2 cellular contexts compared by ENCODE assay signal in the genomic region with DNA sequence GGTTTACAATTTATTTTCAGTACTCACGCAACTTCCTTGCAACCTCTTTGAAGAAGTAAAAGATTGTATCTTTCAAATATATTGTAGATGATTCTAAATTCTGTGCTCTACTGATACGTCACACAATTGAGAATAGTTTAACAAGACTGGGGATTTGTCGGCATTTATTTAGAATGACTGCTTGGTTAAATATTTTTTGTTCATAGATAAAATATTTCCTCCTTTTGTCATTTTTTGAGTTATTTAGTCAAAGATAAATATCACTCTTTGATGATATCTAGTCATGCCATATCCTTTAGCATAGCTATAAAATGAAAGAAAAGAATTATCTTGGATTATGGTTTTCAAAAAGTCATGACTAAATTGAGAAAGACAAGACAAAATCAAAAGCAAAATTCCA.
A peak's percentile ranks its signal among the peaks of the same experiment; 100 is the strongest.
TF ChIP-seq lines count a peak whose summit lies in the region.

No MANE protein-coding gene starts in this region.

TF ChIP-seq in SK-N-SH, 30 proteins besides CTCF, POLR2A, EP300 and RAD21 (continued from another document):
- TF ChIP-seq, protein P1, sequence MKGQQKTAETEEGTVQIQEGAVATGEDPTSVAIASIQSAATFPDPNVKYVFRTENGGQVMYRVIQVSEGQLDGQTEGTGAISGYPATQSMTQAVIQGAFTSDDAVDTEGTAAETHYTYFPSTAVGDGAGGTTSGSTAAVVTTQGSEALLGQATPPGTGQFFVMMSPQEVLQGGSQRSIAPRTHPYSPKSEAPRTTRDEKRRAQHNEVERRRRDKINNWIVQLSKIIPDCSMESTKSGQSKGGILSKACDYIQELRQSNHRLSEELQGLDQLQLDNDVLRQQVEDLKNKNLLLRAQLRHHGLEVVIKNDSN (IDR thresholded peaks at IDR 0.05; ENCODE audit: borderline replicate concordance, low read depth), result no peak
- no peak for TF ChIP-seq CHD2 (IDR thresholded peaks at IDR 0.05; ENCODE audit: low read length, partially characterized antibody)
- no peak; the same call in 1 of the 2 replicates for TF ChIP-seq FOXM1 (IDR thresholded peaks at IDR 0.05; ENCODE audit: low read depth)
- no peak for TF ChIP-seq TAF1 (IDR thresholded peaks at IDR 0.05; ENCODE audit: borderline replicate concordance, low read depth, low read length)
- no peak for TF ChIP-seq NRF1 (IDR thresholded peaks at IDR 0.05; ENCODE audit: low read depth, low read length)
- no peak for TF ChIP-seq YY1 (IDR thresholded peaks at IDR 0.05; ENCODE audit: low read depth)
- TF ChIP-seq RCOR1 (IDR thresholded peaks at IDR 0.05; ENCODE audit: low read length), result no peak
- TF ChIP-seq RFX5 (IDR thresholded peaks at IDR 0.05; ENCODE audit: low read length), result no peak
- TF ChIP-seq GABPA (IDR thresholded peaks at IDR 0.05; ENCODE audit: low read depth), result no peak
- no peak for TF ChIP-seq SIN3A (IDR thresholded peaks at IDR 0.05; ENCODE audit: borderline replicate concordance, low read depth, low read length)
- TF ChIP-seq ZBTB33 (IDR thresholded peaks at IDR 0.05; ENCODE audit: borderline replicate concordance, low read depth), result no peak
- TF ChIP-seq, protein P2, sequence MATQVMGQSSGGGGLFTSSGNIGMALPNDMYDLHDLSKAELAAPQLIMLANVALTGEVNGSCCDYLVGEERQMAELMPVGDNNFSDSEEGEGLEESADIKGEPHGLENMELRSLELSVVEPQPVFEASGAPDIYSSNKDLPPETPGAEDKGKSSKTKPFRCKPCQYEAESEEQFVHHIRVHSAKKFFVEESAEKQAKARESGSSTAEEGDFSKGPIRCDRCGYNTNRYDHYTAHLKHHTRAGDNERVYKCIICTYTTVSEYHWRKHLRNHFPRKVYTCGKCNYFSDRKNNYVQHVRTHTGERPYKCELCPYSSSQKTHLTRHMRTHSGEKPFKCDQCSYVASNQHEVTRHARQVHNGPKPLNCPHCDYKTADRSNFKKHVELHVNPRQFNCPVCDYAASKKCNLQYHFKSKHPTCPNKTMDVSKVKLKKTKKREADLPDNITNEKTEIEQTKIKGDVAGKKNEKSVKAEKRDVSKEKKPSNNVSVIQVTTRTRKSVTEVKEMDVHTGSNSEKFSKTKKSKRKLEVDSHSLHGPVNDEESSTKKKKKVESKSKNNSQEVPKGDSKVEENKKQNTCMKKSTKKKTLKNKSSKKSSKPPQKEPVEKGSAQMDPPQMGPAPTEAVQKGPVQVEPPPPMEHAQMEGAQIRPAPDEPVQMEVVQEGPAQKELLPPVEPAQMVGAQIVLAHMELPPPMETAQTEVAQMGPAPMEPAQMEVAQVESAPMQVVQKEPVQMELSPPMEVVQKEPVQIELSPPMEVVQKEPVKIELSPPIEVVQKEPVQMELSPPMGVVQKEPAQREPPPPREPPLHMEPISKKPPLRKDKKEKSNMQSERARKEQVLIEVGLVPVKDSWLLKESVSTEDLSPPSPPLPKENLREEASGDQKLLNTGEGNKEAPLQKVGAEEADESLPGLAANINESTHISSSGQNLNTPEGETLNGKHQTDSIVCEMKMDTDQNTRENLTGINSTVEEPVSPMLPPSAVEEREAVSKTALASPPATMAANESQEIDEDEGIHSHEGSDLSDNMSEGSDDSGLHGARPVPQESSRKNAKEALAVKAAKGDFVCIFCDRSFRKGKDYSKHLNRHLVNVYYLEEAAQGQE (IDR thresholded peaks at IDR 0.05; ENCODE audit: low read depth, low read length), result no peak
- TF ChIP-seq TEAD4 (IDR thresholded peaks at IDR 0.05; ENCODE audit: borderline replicate concordance, insufficient read depth), result peak; percentile 72; the same call in 1 of the 2 replicates
- peak; percentile 74 for TF ChIP-seq PBX3 (IDR thresholded peaks at IDR 0.05)
- no peak for TF ChIP-seq SMC3 (IDR thresholded peaks at IDR 0.05; ENCODE audit: low read depth, low read length)
- no peak for TF ChIP-seq MEF2A (IDR thresholded peaks at IDR 0.05; ENCODE audit: borderline replicate concordance, low read depth)
- no peak for TF ChIP-seq MXI1 (IDR thresholded peaks at IDR 0.05; ENCODE audit: low read depth, low read length)
- no peak for TF ChIP-seq ELF1 (IDR thresholded peaks at IDR 0.05)

TF ChIP-seq in SK-N-SH treated with all-trans-retinoic acid at 6 μM for 48 hours, 23 proteins besides CTCF, POLR2A, EP300 and RAD21 (continued from another document):
- TF ChIP-seq, protein P3, sequence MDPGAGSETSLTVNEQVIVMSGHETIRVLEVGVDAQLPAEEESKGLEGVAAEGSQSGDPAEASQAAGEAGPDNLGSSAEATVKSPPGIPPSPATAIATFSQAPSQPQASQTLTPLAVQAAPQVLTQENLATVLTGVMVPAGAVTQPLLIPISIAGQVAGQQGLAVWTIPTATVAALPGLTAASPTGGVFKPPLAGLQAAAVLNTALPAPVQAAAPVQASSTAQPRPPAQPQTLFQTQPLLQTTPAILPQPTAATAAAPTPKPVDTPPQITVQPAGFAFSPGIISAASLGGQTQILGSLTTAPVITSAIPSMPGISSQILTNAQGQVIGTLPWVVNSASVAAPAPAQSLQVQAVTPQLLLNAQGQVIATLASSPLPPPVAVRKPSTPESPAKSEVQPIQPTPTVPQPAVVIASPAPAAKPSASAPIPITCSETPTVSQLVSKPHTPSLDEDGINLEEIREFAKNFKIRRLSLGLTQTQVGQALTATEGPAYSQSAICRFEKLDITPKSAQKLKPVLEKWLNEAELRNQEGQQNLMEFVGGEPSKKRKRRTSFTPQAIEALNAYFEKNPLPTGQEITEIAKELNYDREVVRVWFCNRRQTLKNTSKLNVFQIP (CRISPR knock-in tag; IDR thresholded peaks at IDR 0.05; ENCODE audit: borderline replicate concordance, low read depth), result no peak
- TF ChIP-seq RARB (CRISPR knock-in tag; IDR thresholded peaks at IDR 0.05) (no peak), CREB5 (CRISPR knock-in tag; IDR thresholded peaks at IDR 0.05; ENCODE audit: low read depth) (no peak), CSDC2 (CRISPR knock-in tag; IDR thresholded peaks at IDR 0.05) (no peak), ESRRG (CRISPR knock-in tag; IDR thresholded peaks at IDR 0.05) (no peak), TCF4 (CRISPR knock-in tag; IDR thresholded peaks at IDR 0.05; ENCODE audit: borderline replicate concordance) (no peak)
